Comparison of ENCODE assay signal across 7 cellular contexts in the genomic region with DNA sequence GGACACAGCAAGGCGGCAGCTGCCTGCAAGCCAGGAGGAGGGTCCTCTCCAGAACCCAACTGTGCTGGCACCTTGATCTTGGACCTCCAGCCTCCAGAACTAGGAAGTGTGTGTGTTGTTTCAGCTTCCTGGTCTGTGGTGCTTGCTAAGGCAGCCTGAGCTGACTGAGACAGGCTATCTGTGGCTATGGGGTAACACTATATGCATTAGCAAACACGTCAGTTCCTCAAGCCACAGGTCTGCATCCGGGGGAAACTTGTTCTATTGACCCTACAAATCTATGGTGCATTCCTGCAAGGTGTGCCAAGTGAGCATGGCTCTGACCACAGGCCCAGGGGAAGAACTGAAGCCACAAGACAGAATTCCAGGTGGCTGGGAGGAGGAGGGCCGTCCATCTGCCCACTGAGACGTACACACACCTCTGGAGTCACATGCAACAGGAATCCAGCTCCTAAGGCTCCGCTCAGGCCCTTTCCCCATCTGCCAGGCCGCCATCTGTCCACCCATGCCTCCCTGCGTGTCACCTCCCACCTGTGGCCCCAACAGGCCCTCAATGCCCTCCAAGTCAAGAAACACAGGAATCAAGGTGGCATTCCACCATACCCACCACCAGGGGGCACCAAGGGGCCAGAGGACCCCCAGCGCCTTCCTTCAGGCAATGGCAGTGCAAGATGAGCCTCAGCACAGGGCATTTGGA.
A peak's percentile ranks its signal among the peaks of the same experiment; 100 is the strongest.
DNase-seq lines count a peak whose midpoint lies in the region; ATAC-seq and TF ChIP-seq lines count a peak whose summit lies in the region.

No MANE protein-coding gene starts in this region.

- no peak for TF ChIP-seq POLR2A in heart left ventricle (IDR thresholded peaks at IDR 0.05)

- no peak overlapping the region for H3K4me3 ChIP-seq in Jurkat, Clone E6-1 (ENCODE audit: low read length)
- H3K4me3 ChIP-seq in heart left ventricle = no peak overlapping the region

- peaks cover 0 to 5% (median 0%) of the 10 kb centered on the region in 12 donors for H3K4me1 ChIP-seq in heart left ventricle

- intact Hi-C loops in heart left ventricle (cut with DNase I) (loop anchor here in 7 of 10 donors (1.0 to 10.0 kb wide), 6 partner anchors 170 to 202 kb away; partner anchors contain the start of gene ROR2 (in 3 of the 7)), sciatic nerve (cut with DNase I) (no loop called here)

- ATAC-seq in heart left ventricle = peak in 3 of 4 donors; percentile 67 to 84 (median 72)
- peak; percentile 71 for ATAC-seq in sciatic nerve
- ATAC-seq in HG03565 (IDR thresholded peaks at IDR 0.05; ENCODE audit: unreplicated experiment) = no peak

- H3K27ac ChIP-seq in heart left ventricle = peak overlapping the region in 1 of 12 donors; percentile 48

- 58 to 90% (median 66%) methylated on average over 4 to 9 of the region's 9 CpGs for WGBS in heart left ventricle, 4 donors

- TF ChIP-seq CTCF in GM12872 (IDR thresholded peaks at IDR 0.05; ENCODE audit: insufficient read depth, low read depth, low read length) = peak; percentile 94
- peak; percentile 66 to 86 (median 76) for TF ChIP-seq CTCF in heart left ventricle (IDR thresholded peaks at IDR 0.05)

- no peaks in the 10 kb centered on the region for H3K9me3 ChIP-seq in heart left ventricle

- H3K27me3 ChIP-seq in heart left ventricle = peaks cover 0 to 13% (median 0%) of the 10 kb centered on the region in 9 donors

- in situ Hi-C loops in SK-MEL-5 (cut with HindIII; ENCODE audit: low pct_unique_long_range_greater_than_20kb, low sequenced_read_pairs) = no loop called here

- peak; percentile 51 for DNase-seq in Jurkat, Clone E6-1 (ENCODE audit: low read depth, low spot score)
- peak; percentile 78 for DNase-seq in SK-MEL-5 (ENCODE audit: low read depth, low spot score)
- DNase-seq in activated naive CD4-positive, alpha-beta T cell treated with anti-CD3 and anti-CD28 coated beads, Interleukin-2, amount 50 U/mL, for 16 hours = peak; percentile 56
- DNase-seq in heart left ventricle = peak; percentile 38 to 77 (median 54)
- peak; percentile 74 for DNase-seq in sciatic nerve (ENCODE audit: low spot score)

- no peaks in the 10 kb centered on the region for H3K36me3 ChIP-seq in heart left ventricle
